18 cellular contexts compared by ENCODE assay signal in the genomic region with DNA sequence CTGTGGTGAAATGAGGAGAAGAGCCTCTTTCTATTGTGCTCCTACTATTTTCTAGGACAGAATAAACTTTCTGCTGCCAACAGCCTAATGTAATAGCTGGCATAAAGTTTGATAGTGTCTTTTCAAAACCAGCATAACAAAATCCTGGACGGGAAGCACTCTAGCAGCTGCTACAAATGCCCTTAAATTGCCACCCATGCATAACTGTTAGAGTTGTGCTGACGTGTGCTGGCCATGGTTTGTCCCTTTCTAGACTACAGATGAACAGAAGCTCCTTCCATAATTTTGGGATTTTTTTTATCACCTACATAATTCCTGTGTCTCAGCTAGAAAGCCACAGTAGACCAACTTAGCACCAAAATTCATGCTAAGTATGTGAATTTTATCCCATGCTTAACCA.
A peak's percentile ranks its signal among the peaks of the same experiment; 100 is the strongest.
DNase-seq lines count a peak whose midpoint lies in the region; ATAC-seq and TF ChIP-seq lines count a peak whose summit lies in the region.
"Had no signal": no experiment of that assay in that cellular context is flagged by ENCODE, and none has a peak within 500 bp of the region (broad histone marks: within the 10 kb centered on the region; RNA-seq: fewer than 3 reads in every experiment).

No MANE protein-coding gene starts in this region.

- CTCF ChIA-PET in mammary epithelial cell (lab: Charles Lee; ENCODE audit: low non-redundant PET), result no interaction called here

- TF ChIP-seq CTCF in mammary epithelial cell (conservative IDR thresholded peaks at IDR 0.05 in 1 of 2, IDR thresholded peaks at IDR 0.05 in 1 of 2; ENCODE audit: extremely low read depth in 1 of 2, insufficient read depth in 1 of 2, low read depth in 1 of 2, low read length in 2 of 2), result no peak

- H3K4me1 ChIP-seq in mammary epithelial cell (ENCODE audit: insufficient read depth, low read length), result no peaks in the 10 kb centered on the region
- H3K4me1 ChIP-seq: A549, BE2C had no signal

- no peak overlapping the region for H3K4me2 ChIP-seq in mammary epithelial cell (ENCODE audit: insufficient read depth, low read depth, low read length)
- H3K4me2 ChIP-seq: A549 had no signal

- H3K9ac ChIP-seq in mammary epithelial cell (ENCODE audit: insufficient read depth, low read length), result no peak overlapping the region

- DNase-seq in Ammon's horn (ENCODE audit: low spot score), result peak; percentile 1
- peak; percentile 96 for DNase-seq in DMS53 treated with DMSO at 0.1 percent for 48 hours (lab: John Stamatoyannopoulos, UW; ENCODE audit: unreplicated experiment)
- DNase-seq in NCI-H345 treated with DMSO at 0.1 percent for 48 hours (lab: John Stamatoyannopoulos, UW; ENCODE audit: unreplicated experiment), result peak; percentile 85
- DNase-seq in SHP77 treated with DMSO at 0.1 percent for 48 hours (lab: John Stamatoyannopoulos, UW), result peak; percentile 33
- DNase-seq in mammary epithelial cell, result no peak
- DNase-seq in NCI-H2171 (lab: John Stamatoyannopoulos, UW), result no peak
- no peak for DNase-seq in LoVo (ENCODE audit: low spot score)
- DNase-seq: BE2C, GOT3, HCEC 1CT, Kasumi-1, MM.1S, NCI-H1048, NCI-H524 treated with DMSO at 0.1 percent for 48 hours, NCI-H82, Right ventricle myocardium superior had no signal

- peaks cover 2% of the 10 kb centered on the region for H3K9me3 ChIP-seq in mammary epithelial cell (replicated peaks; ENCODE audit: insufficient read depth, low read length)
- H3K9me3 ChIP-seq: A549, BE2C had no signal

- WGBS in mammary epithelial cell (ENCODE audit: low coverage, missing lambda C conversion rate), result 68% methylated on average over 2 of the region's 2 CpGs

- dilution Hi-C loops in mammary epithelial cell (cut with HindIII; ENCODE audit: low sequenced_read_pairs), result no loop called here

- H3K27ac ChIP-seq in mammary epithelial cell (ENCODE audit: insufficient read depth, low read depth, low read length), result no peak overlapping the region
- H3K27ac ChIP-seq: A549 had no signal

- in situ Hi-C loops in mammary epithelial cell (cut with MboI; ENCODE audit: low sequenced_read_pairs in 2 of 2), result loop anchor here in 1 of 2 donors (25.0 kb wide), 3 partner anchors 123 to 1152 kb away; no protein-coding TSS in a partner anchor

- no TSS peak for BruUV-seq in mammary epithelial cell (replicated peaks; lab: Mats Ljungman, UMichigan)

- no peak for ATAC-seq in GM18873 (IDR thresholded peaks at IDR 0.05; ENCODE audit: low FRiP score, unreplicated experiment)
- ATAC-seq: A549 had no signal

- H4K20me1 ChIP-seq in mammary epithelial cell (ENCODE audit: insufficient read depth, low read length), result no peaks in the 10 kb centered on the region

- no peaks in the 10 kb centered on the region for H3K36me3 ChIP-seq in mammary epithelial cell (ENCODE audit: insufficient read depth, low read length)
- H3K36me3 ChIP-seq: BE2C had no signal

- H3K79me2 ChIP-seq in mammary epithelial cell (ENCODE audit: insufficient read depth, low read length), result no peaks in the 10 kb centered on the region

- intact Hi-C loops in mammary epithelial cell (cut with micrococcal nuclease), result loop anchor here (5.0 kb wide), 1 partner anchor 238 kb away; no protein-coding TSS in a partner anchor

- H3K27me3 ChIP-seq in mammary epithelial cell (ENCODE audit: insufficient read depth, low read length), result peaks cover 2% of the 10 kb centered on the region
- H3K27me3 ChIP-seq: BE2C had no signal

- no peak overlapping the region for H3K4me3 ChIP-seq in mammary epithelial cell (replicated peaks in 1 of 3; ENCODE audit: insufficient read depth in 1 of 3, low read depth in 2 of 3, low read length in 3 of 3)
- H3K4me3 ChIP-seq: A549 had no signal

- H2AFZ ChIP-seq in mammary epithelial cell (ENCODE audit: low read depth, low read length), result no peak overlapping the region

Comparison
In these comparisons a context has a peak if more than half of its experiments do, and no peak if none do; other contexts are left out.
1. DNase-seq: peak in Ammon's horn (single experiment), DMS53 treated with DMSO at 0.1 percent for 48 hours (single experiment), NCI-H345 treated with DMSO at 0.1 percent for 48 hours (single experiment) and SHP77 treated with DMSO at 0.1 percent for 48 hours (single experiment); none in mammary epithelial cell (single experiment), NCI-H2171 (single experiment) and LoVo (single experiment).